ENCODE assay signal across 27 cellular contexts in the genomic region with DNA sequence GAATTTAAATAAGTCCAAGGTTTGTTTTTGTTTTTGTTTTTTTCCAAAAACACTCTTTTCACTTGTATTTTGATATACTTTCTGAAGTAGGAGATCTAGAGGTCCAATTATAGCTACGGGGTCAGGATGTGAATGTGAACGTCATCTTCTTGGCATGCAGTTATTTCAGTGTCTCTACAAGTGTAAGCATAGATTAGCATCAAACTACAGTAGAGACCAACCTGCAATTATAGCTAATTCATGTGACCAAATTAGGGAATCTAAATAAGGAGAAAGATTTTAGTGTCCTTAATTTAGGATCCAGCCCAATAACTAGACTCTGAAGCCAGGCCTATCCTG.
"Had no signal": no experiment of that assay in that cellular context is flagged by ENCODE, and none has a peak within 500 bp of the region (broad histone marks: within the 10 kb centered on the region; RNA-seq: fewer than 3 reads in every experiment).

No MANE protein-coding gene starts in this region.

- H3K27ac ChIP-seq: colonic mucosa, epithelial cell of prostate, lower lobe of right lung, prostate gland, right atrium auricular region, sigmoid colon, skin epidermis, suprapubic skin, transverse colon, vagina had no signal

- DNase-seq: colonic mucosa; effector CD8-positive, alpha-beta T cell; endodermal cell; foreskin melanocyte; glutamatergic neuron; heart right ventricle; hippocampal formation; left cardiac atrium; left ventricle myocardium superior; lower lobe of right lung; naive thymus-derived CD8-positive, alpha-beta T cell; nephron progenitor cell; nucleus accumbens; sigmoid colon; stimulated activated CD4-positive, alpha-beta T cell treated with anti-CD3 and anti-CD28 coated beads, Interleukin-15, amount 100 ng/mL, for 24 hours; stimulated activated CD4-positive, alpha-beta T cell treated with anti-CD3 and anti-CD28 coated beads, Interleukin-4, amount 100 ng/mL, for 1 hour; stimulated activated CD8-positive, alpha-beta memory T cell treated with anti-CD3 and anti-CD28 coated beads, Interleukin-4, amount 100 ng/mL, for 48 hours; stimulated activated naive CD4-positive, alpha-beta T cell; stimulated activated naive CD8-positive, alpha-beta T cell treated with anti-CD3 and anti-CD28 coated beads, Interleukin-15, amount 100 ng/mL, for 72 hours; transverse colon had no signal

- H3K27me3 ChIP-seq: colonic mucosa, heart right ventricle, right atrium auricular region, sigmoid colon, suprapubic skin, transverse colon, vagina had no signal

- H3K4me1 ChIP-seq: colonic mucosa, lower lobe of right lung, prostate gland, sigmoid colon, transverse colon had no signal

- H3K36me3 ChIP-seq: colonic mucosa, heart right ventricle, lower lobe of right lung, prostate gland, right atrium auricular region, sigmoid colon, suprapubic skin, transverse colon, vagina had no signal

- H3K9me3 ChIP-seq: colonic mucosa, heart right ventricle, lower lobe of right lung, prostate gland, right atrium auricular region, sigmoid colon, suprapubic skin, transverse colon, vagina had no signal

- H3K4me3 ChIP-seq: colonic mucosa, heart right ventricle, lower lobe of right lung, prostate gland, right atrium auricular region, sigmoid colon, skin epidermis, suprapubic skin, transverse colon, vagina had no signal

- ATAC-seq: esophagus mucosa; left cardiac atrium; left ventricle myocardium superior; lower lobe of right lung; naive thymus-derived CD8-positive, alpha-beta T cell; stimulated activated naive CD8-positive, alpha-beta T cell treated with anti-CD3 and anti-CD28 coated beads, Interleukin-15, amount 100 ng/mL, for 72 hours had no signal
